In genomic region chr9:95937131-95937530, GRCh38 we compare ENCODE assay signal across 18 cellular contexts.
DNase-seq lines count a peak whose midpoint lies in the region; ATAC-seq and TF ChIP-seq lines count a peak whose summit lies in the region.
"Had no signal": no experiment of that assay in that cellular context is flagged by ENCODE, and none has a peak within 500 bp of the region (broad histone marks: within the 10 kb centered on the region; RNA-seq: fewer than 3 reads in every experiment).

No MANE protein-coding gene starts in this region.

- H3K27ac Mint-ChIP-seq in neural progenitor cell = no peak overlapping the region
- H3K27ac Mint-ChIP-seq in activated CD4-positive, alpha-beta T cell treated with anti-CD3 and anti-CD28 coated beads for 36 hours = no peak overlapping the region
- H3K27ac Mint-ChIP-seq: CD8-positive, alpha-beta memory T cell had no signal

- no peak overlapping the region for H3K4me2 ChIP-seq in neural progenitor cell
- H3K4me2 ChIP-seq: BLaER1, KMS-11 had no signal

- H3K4me1 ChIP-seq in RWPE2 (ENCODE audit: insufficient read depth, poor library complexity, severe bottlenecking) (peaks cover 11% of the 10 kb centered on the region), neural progenitor cell (no peaks in the 10 kb centered on the region)
- H3K4me1 ChIP-seq: BLaER1 had no signal

- no peaks in the 10 kb centered on the region for H3K79me2 ChIP-seq in neural progenitor cell (ENCODE audit: low read depth)

- no peak overlapping the region for H3K9ac ChIP-seq in neural progenitor cell
- H3K9ac ChIP-seq: BLaER1, KMS-11 had no signal

- no peak overlapping the region for H2AFZ ChIP-seq in neural progenitor cell (replicated peaks)

- H3K4me3 Mint-ChIP-seq in neural progenitor cell = no peak overlapping the region
- H3K4me3 Mint-ChIP-seq in activated CD4-positive, alpha-beta T cell treated with anti-CD3 and anti-CD28 coated beads for 36 hours = no peak overlapping the region
- H3K4me3 Mint-ChIP-seq: CD8-positive, alpha-beta memory T cell had no signal

- no peaks in the 10 kb centered on the region for H4K20me1 ChIP-seq in neural progenitor cell (ENCODE audit: low read depth)
- H4K20me1 ChIP-seq: BLaER1 had no signal

- no peaks in the 10 kb centered on the region for H3K4me1 Mint-ChIP-seq in neural progenitor cell
- no peaks in the 10 kb centered on the region for H3K4me1 Mint-ChIP-seq in activated CD4-positive, alpha-beta T cell treated with anti-CD3 and anti-CD28 coated beads for 36 hours

- no peaks in the 10 kb centered on the region for H3F3A ChIP-seq in neural progenitor cell (ENCODE audit: low read depth)

- no peaks in the 10 kb centered on the region for H3K9me3 ChIP-seq in RWPE2 (ENCODE audit: severe bottlenecking)
- H3K9me3 ChIP-seq in neural progenitor cell (ENCODE audit: low read depth) = no peaks in the 10 kb centered on the region

- DNase-seq in DMS153 treated with DMSO at 0.1 percent for 48 hours (lab: John Stamatoyannopoulos, UW; ENCODE audit: unreplicated experiment) = peak; percentile 6
- no peak for DNase-seq in DMS153 (lab: John Stamatoyannopoulos, UW)
- peak; percentile 10 for DNase-seq in NCI-H1105 (lab: John Stamatoyannopoulos, UW)
- DNase-seq in RWPE2 (ENCODE audit: low spot score) = no peak
- peak; percentile 10 for DNase-seq in epithelial cell of prostate (ENCODE audit: low read depth, low spot score)
- no peak for DNase-seq in neural progenitor cell (ENCODE audit: low spot score)
- no peak for DNase-seq in activated CD4-positive, alpha-beta T cell treated with anti-CD3 and anti-CD28 coated beads for 36 hours
- DNase-seq: 8988T; CD8-positive, alpha-beta memory T cell; MG63; NCI-H2081; NCI-H446; SIG-M5 had no signal

- ATAC-seq in RWPE2 (ENCODE audit: low read depth) = no peak
- no peak for ATAC-seq in activated CD4-positive, alpha-beta T cell treated with anti-CD3 and anti-CD28 coated beads for 36 hours
- no peak for ATAC-seq in HG02642 (IDR thresholded peaks at IDR 0.05; ENCODE audit: poor library complexity, unreplicated experiment)
- ATAC-seq: HCT116 had no signal

- H3K27ac ChIP-seq in RWPE2 (ENCODE audit: poor library complexity, severe bottlenecking) (peak overlapping the region; percentile 13), epithelial cell of prostate (no peak overlapping the region), neural progenitor cell (no peak overlapping the region)
- H3K27ac ChIP-seq: BLaER1, HL-60, KMS-11 had no signal

- POLR2A ChIA-PET in activated CD4-positive, alpha-beta T cell treated with anti-CD3 and anti-CD28 coated beads for 36 hours (lab: Charles Lee) = no interaction called here

- CTCF ChIA-PET in activated CD4-positive, alpha-beta T cell treated with anti-CD3 and anti-CD28 coated beads for 36 hours (lab: Charles Lee) = interaction anchor here (0.9 to 1.1 kb wide), 2 partner anchors 27 to 70 kb away, joined by 3 read pairs; no protein-coding TSS in a partner anchor

- H3K36me3 ChIP-seq in RWPE2 (ENCODE audit: low read depth) = peaks cover 77% of the 10 kb centered on the region
- H3K36me3 ChIP-seq in neural progenitor cell = peaks cover 29% of the 10 kb centered on the region

- intact Hi-C loops in activated CD4-positive, alpha-beta T cell treated with anti-CD3 and anti-CD28 coated beads for 36 hours (cut with DNase I, micrococcal nuclease) = no loop called here

- H3K27me3 ChIP-seq in RWPE2 (ENCODE audit: insufficient read depth, poor library complexity, severe bottlenecking) (no peaks in the 10 kb centered on the region), neural progenitor cell (no peaks in the 10 kb centered on the region)
- H3K27me3 ChIP-seq: BLaER1, MG63 had no signal

- H3K36me3 Mint-ChIP-seq in neural progenitor cell = peaks cover 69% of the 10 kb centered on the region
- peaks cover 76% of the 10 kb centered on the region for H3K36me3 Mint-ChIP-seq in activated CD4-positive, alpha-beta T cell treated with anti-CD3 and anti-CD28 coated beads for 36 hours (ENCODE audit: low read depth)

- TF ChIP-seq CTCF in RWPE2 (IDR thresholded peaks at IDR 0.05; ENCODE audit: poor library complexity, severe bottlenecking) (no peak), neural progenitor cell (IDR thresholded peaks at IDR 0.05) (no peak)

- H3K9me3 Mint-ChIP-seq in neural progenitor cell = peaks cover 6% of the 10 kb centered on the region
- H3K9me3 Mint-ChIP-seq in activated CD4-positive, alpha-beta T cell treated with anti-CD3 and anti-CD28 coated beads for 36 hours (ENCODE audit: low read depth) = peaks cover 10% of the 10 kb centered on the region

- H3K27me3 Mint-ChIP-seq in neural progenitor cell (ENCODE audit: insufficient read depth, low read depth) = no peaks in the 10 kb centered on the region
- H3K27me3 Mint-ChIP-seq in activated CD4-positive, alpha-beta T cell treated with anti-CD3 and anti-CD28 coated beads for 36 hours = no peaks in the 10 kb centered on the region
- H3K27me3 Mint-ChIP-seq: CD8-positive, alpha-beta memory T cell had no signal

- H3K4me3 ChIP-seq in RWPE2 (ENCODE audit: severe bottlenecking) (no peak overlapping the region), neural progenitor cell (no peak overlapping the region)
- H3K4me3 ChIP-seq: BLaER1, MG63 had no signal

Comparison
In these comparisons a context has a peak if more than half of its experiments do, and no peak if none do; other contexts are left out.
1. DNase-seq: peak in DMS153 treated with DMSO at 0.1 percent for 48 hours (single experiment), NCI-H1105 (single experiment) and epithelial cell of prostate (single experiment); none in DMS153 (single experiment), RWPE2 (single experiment), neural progenitor cell (single experiment) and activated CD4-positive, alpha-beta T cell treated with anti-CD3 and anti-CD28 coated beads for 36 hours (single experiment).